Comparison of ENCODE assay signal across 2 cellular contexts in the genomic region with DNA sequence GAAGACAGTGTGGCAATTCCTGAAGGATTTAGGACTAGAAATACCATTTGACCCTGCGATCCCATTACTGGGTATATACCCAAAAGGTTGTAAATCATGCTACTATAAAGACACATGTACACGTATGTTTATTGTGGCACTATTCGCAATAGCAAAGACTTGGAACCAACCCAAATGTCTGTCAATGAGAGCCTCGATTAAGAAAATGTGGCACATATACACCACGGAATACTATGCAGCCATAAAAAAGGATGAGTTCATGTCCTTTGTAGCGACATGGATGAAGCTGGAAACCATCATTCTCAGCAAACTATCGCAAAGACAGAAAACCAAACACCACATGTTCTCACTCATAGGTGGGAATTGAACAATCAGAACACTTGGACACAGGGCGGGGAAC.
DNase-seq lines count a peak whose midpoint lies in the region; ATAC-seq, FAIRE-seq and TF ChIP-seq lines count a peak whose summit lies in the region.
"Not testable (repeated sequence)": the region's sequence is repeated elsewhere in the genome, so short reads cannot be mapped to it uniquely, and the experiment has no call there.

No MANE protein-coding gene starts in this region.

- not testable (repeated sequence) for H3K9ac ChIP-seq in K562 (ENCODE audit: insufficient read depth in 1 of 2, low read depth in 2 of 2, low read length in 2 of 2)

- not testable (repeated sequence) for H3K4me2 ChIP-seq in K562 (ENCODE audit: insufficient read depth, low read length)

- TF ChIP-seq POLR2A in K562 (conservative IDR thresholded peaks at IDR 0.05): not testable (repeated sequence)

- BruUV-seq in K562 (replicated peaks; lab: Mats Ljungman, UMichigan): not testable (repeated sequence)

- not testable (repeated sequence) for DNase-seq in K562 (ENCODE audit: extremely low read depth in 1 of 4, low spot score in 3 of 4)

- not testable (repeated sequence) for H3K36me3 ChIP-seq in HEK293 (ENCODE audit: control insufficient read depth in 2 of 2, insufficient read depth in 1 of 2, low read length in 2 of 2); K562 (ENCODE audit: control insufficient read depth, insufficient read depth, low read length)

- H3K9me3 ChIP-seq in HEK293 (ENCODE audit: control insufficient read depth, insufficient read depth, low read depth, low read length); K562 (replicated peaks; ENCODE audit: control insufficient read depth, insufficient read depth, low read depth, low read length): not testable (repeated sequence)

- H3K9me1 ChIP-seq in K562 (ENCODE audit: control insufficient read depth, insufficient read depth, low read length): not testable (repeated sequence)

- not testable (repeated sequence) for TF ChIP-seq RAD21 in K562 (CRISPR knock-in tag; conservative IDR thresholded peaks at IDR 0.05 in 1 of 2, IDR thresholded peaks at IDR 0.05 in 1 of 2)

- not testable (repeated sequence) for H3K4me3 ChIP-seq in HEK293 (ENCODE audit: low read depth, low read length); K562

- ATAC-seq in K562: not testable (repeated sequence)

- not testable (repeated sequence) for H3K4me1 ChIP-seq in HEK293 (ENCODE audit: control insufficient read depth, insufficient read depth, low read length); K562 (replicated peaks in 1 of 2; ENCODE audit: control insufficient read depth in 2 of 2, insufficient read depth in 2 of 2, low read length in 2 of 2)

- not testable (repeated sequence) for TF ChIP-seq EP300 in K562 (IDR thresholded peaks at IDR 0.05; ENCODE audit: low read length)

- not testable (repeated sequence) for H2AFZ ChIP-seq in K562 (ENCODE audit: low read depth, low read length)

- not testable (repeated sequence) for H3K79me2 ChIP-seq in K562 (ENCODE audit: control insufficient read depth, insufficient read depth, low read length)

- H4K20me1 ChIP-seq in K562 (replicated peaks; ENCODE audit: control insufficient read depth, insufficient read depth, low read length): not testable (repeated sequence)

- intact Hi-C loops in K562 (cut with micrococcal nuclease): not testable (repeated sequence)

- POLR2A ChIA-PET in HEK293 (lab: Yijun Ruan, JAX); K562 (lab: Yijun Ruan, JAX): not testable (repeated sequence)

- not testable (repeated sequence) for H3K27ac ChIP-seq in HEK293 (ENCODE audit: extremely low read depth, low read depth, low read length); K562 (ENCODE audit: extremely low read depth, low read depth, low read length)

- in situ Hi-C loops in K562 (cut with MboI): not testable (repeated sequence)

- not testable (repeated sequence) for FAIRE-seq in K562 (lab: Jason Lieb, UNC)

- not testable (repeated sequence) for H3K27me3 ChIP-seq in K562 (ENCODE audit: control insufficient read depth in 2 of 2, insufficient read depth in 2 of 2, low read length in 2 of 2)

- 27% methylated on average over 6 of the region's 8 CpGs for WGBS in K562 (ENCODE audit: insufficient coverage, low coverage, missing lambda C conversion rate)

- CTCF ChIA-PET in HEK293 (lab: Yijun Ruan, JAX); K562 (lab: Yijun Ruan, JAX; ENCODE audit: low intra/inter-chr PET ratio): not testable (repeated sequence)

- TF ChIP-seq CTCF in HEK293 (tag by site-specific recombination; IDR thresholded peaks at IDR 0.05); K562 (IDR thresholded peaks at IDR 0.05 in 2 of 3, conservative IDR thresholded peaks at IDR 0.05 in 1 of 3; ENCODE audit: insufficient read depth in 2 of 3, low read depth in 1 of 3, low read length in 3 of 3): not testable (repeated sequence)

TF ChIP-seq in HEK293, 187 proteins besides CTCF, POLR2A, EP300 and RAD21:
- TF ChIP-seq ZNF146 (tag by site-specific recombination; IDR thresholded peaks at IDR 0.05): peak; percentile 59

TF ChIP-seq in K562, 482 proteins besides CTCF, POLR2A, EP300 and RAD21:
- TF ChIP-seq ZNF146 (CRISPR knock-in tag; IDR thresholded peaks at IDR 0.05; ENCODE audit: unreplicated experiment): peak; percentile 63
